ENCODE assay signal across 2 cellular contexts in the genomic region with DNA sequence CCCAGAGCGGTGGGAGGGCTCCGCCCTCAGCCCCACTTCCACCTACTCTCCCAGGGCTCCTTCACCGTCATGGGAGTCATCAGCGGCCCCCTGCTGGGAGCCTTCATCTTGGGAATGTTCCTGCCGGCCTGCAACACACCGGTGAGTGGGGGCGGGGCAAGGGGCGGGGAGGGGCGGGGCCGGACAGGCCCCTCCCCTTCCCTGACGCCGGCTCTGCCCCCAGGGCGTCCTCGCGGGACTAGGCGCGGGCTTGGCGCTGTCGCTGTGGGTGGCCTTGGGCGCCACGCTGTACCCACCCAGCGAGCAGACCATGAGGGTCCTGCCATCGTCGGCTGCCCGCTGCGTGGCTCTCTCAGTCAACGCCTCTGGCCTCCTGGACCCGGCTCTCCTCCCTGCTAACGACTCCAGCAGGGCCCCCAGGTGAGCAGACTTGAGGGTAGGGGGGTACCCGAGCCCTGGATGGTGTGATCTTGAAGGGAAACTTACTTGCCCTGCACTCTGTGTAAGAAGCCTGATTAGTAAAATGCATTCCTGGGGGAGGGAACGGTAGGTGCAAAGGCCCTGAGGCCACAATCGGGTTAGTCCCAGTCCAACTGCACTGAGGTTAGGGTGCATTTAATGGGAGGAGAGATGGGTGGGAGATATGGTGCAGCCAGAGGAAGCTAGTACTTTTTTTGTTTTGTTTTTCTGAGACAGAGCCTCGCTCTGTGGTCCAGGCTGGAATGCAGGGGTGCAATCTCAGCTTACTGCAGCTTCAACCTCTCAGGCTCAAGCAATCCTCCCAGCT.
TF ChIP-seq lines count a peak whose summit lies in the region.

No MANE protein-coding gene starts in this region.

TF ChIP-seq in HCT116, 20 proteins besides CTCF, POLR2A, EP300 and RAD21:
- TF ChIP-seq ELF1 (IDR thresholded peaks at IDR 0.05; ENCODE audit: borderline replicate concordance, low read depth): no peak
- no peak for TF ChIP-seq TCF7L2 (IDR thresholded peaks at IDR 0.05; ENCODE audit: borderline replicate concordance, extremely low read depth, insufficient read depth, insufficient read length)
- no peak for TF ChIP-seq FOSL1 (IDR thresholded peaks at IDR 0.05; ENCODE audit: low read depth)
- TF ChIP-seq YY1 (IDR thresholded peaks at IDR 0.05; ENCODE audit: extremely low read depth, insufficient replicate concordance, low read depth, low read length): no peak

TF ChIP-seq in HepG2, 621 proteins besides CTCF, POLR2A, EP300 and RAD21:
- 0 out of 2 replicates have a peak, but pooled peaks have one; percentile 21 for TF ChIP-seq ZMYM3 (CRISPR knock-in tag; IDR thresholded peaks at IDR 0.05)
- TF ChIP-seq CAMTA2 (CRISPR knock-in tag; IDR thresholded peaks at IDR 0.05; ENCODE audit: borderline replicate concordance): no peak
